In the genomic region with DNA sequence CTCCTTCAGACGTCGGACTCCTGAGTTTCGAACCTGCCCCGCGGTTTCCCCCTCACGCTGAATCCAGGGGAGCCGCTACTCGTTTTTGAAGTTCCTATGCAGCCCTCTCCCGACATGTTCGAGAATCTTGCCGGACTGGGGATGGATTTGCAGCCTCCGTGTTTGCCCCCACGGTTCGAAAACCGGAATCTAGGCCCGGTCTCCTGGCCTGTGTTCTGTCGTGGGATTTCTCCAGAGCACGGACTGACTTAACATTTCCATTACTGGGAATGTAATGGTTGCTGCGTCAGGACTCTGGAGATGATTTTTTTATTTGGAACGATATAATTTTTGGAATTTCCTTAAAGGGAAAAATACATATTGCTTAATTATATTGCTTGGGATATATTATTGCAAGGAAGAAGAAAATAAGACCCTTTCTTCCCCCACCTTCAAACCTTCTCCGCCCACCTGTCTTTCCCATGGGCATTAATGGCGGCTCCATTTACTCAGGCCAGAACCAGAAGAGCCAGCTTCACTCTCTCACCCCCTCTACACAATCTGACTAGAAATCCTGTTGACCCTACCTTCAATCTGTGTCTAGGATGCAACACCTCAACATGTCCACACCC, we compare ENCODE assay signal across 8 cellular contexts. TPM values are rescaled to one million over a fixed set of nuclear protein-coding genes. Genes with fewer than 3 reads are reported as not detected.
DNase-seq lines count a peak whose midpoint lies in the region; ATAC-seq and TF ChIP-seq lines count a peak whose summit lies in the region.

No MANE protein-coding gene starts in this region.

- ATAC-seq in HG02970 (IDR thresholded peaks at IDR 0.05; ENCODE audit: low FRiP score, unreplicated experiment): no peak

- H3K9ac ChIP-seq in GM23248 (peak overlapping the region; percentile 90), fibroblast of lung (ENCODE audit: insufficient read depth, low read length) (peak overlapping the region; percentile 84)

- H3K9me3 ChIP-seq in GM23248 (ENCODE audit: low read depth) (no peaks in the 10 kb centered on the region), fibroblast of lung (ENCODE audit: control insufficient read depth, insufficient read depth, low read depth, low read length) (no peaks in the 10 kb centered on the region)

- no peaks in the 10 kb centered on the region for H3F3A ChIP-seq in GM23248 (ENCODE audit: insufficient read depth)

- in situ Hi-C loops in GM23248 (cut with MboI): no loop called here

- H3K79me2 ChIP-seq in GM23248 (ENCODE audit: insufficient read depth): peaks cover 42% of the 10 kb centered on the region
- H3K79me2 ChIP-seq in fibroblast of lung (ENCODE audit: control insufficient read depth, insufficient read depth, low read length): peaks cover 12% of the 10 kb centered on the region

- H2AFZ ChIP-seq in GM23248: peak overlapping the region; percentile 91
- H2AFZ ChIP-seq in fibroblast of lung (ENCODE audit: low read length): peak overlapping the region; percentile 87

- H3K27ac ChIP-seq in GM23248: peak overlapping the region; percentile 87
- peak overlapping the region; percentile 97 for H3K27ac ChIP-seq in RWPE1
- peak overlapping the region; percentile 84 for H3K27ac ChIP-seq in fibroblast of lung (ENCODE audit: insufficient read depth, low read length)

- CTCF ChIA-PET in RWPE1 (lab: Yijun Ruan, JAX): no interaction called here

- TF ChIP-seq CTCF in RWPE1 (conservative IDR thresholded peaks at IDR 0.05; ENCODE audit: low read depth): no peak
- TF ChIP-seq CTCF in fibroblast of lung (conservative IDR thresholded peaks at IDR 0.05 in 1 of 2, IDR thresholded peaks at IDR 0.05 in 1 of 2; ENCODE audit: low read depth in 1 of 2, low read length in 2 of 2): no peak
- no peak for TF ChIP-seq CTCF in retinal pigment epithelial cell (conservative IDR thresholded peaks at IDR 0.05; ENCODE audit: low read depth, low read length)

- H3K9me2 ChIP-seq in GM23248 (ENCODE audit: insufficient read depth): no peaks in the 10 kb centered on the region

- H3K4me1 ChIP-seq in GM23248 (ENCODE audit: insufficient read depth) (peaks cover 25% of the 10 kb centered on the region), fibroblast of lung (ENCODE audit: control insufficient read depth, extremely low read depth, insufficient read depth, low read length) (peaks cover 13% of the 10 kb centered on the region)

- WGBS in GM23248 (ENCODE audit: low coverage in 1 of 2, low lambda C conversion rate in 2 of 2, missing lambda C conversion rate in 2 of 2), 2 experiments: 7% methylated on average over 19 to 22 of the region's 22 CpGs

- H3K4me3 ChIP-seq in GM23248 (peak overlapping the region; percentile 92), fibroblast of lung (replicated peaks in 1 of 4; ENCODE audit: control extremely low read depth in 1 of 4, insufficient read depth in 1 of 4, low read depth in 3 of 4, low read length in 4 of 4) (peak overlapping the region; percentile 53 to 89 (median 63)), retinal pigment epithelial cell (ENCODE audit: low read length) (peak overlapping the region; percentile 85)

- H3K27me3 ChIP-seq in GM23248 (replicated peaks; ENCODE audit: insufficient read depth): no peaks in the 10 kb centered on the region
- H3K27me3 ChIP-seq in fibroblast of lung (ENCODE audit: control insufficient read depth, insufficient read depth, low read length): no peaks in the 10 kb centered on the region

- H4K20me1 ChIP-seq in GM23248 (ENCODE audit: insufficient read depth) (no peaks in the 10 kb centered on the region), fibroblast of lung (ENCODE audit: control insufficient read depth, extremely low read depth, insufficient read depth, low read length) (no peaks in the 10 kb centered on the region)

- peak overlapping the region; percentile 93 for H3K4me2 ChIP-seq in GM23248 (ENCODE audit: unreplicated experiment)
- peak overlapping the region; percentile 83 for H3K4me2 ChIP-seq in fibroblast of lung (ENCODE audit: extremely low read depth, insufficient read depth, low read length)

- no peaks in the 10 kb centered on the region for H3K36me3 ChIP-seq in GM23248 (ENCODE audit: low read depth)
- H3K36me3 ChIP-seq in fibroblast of lung (ENCODE audit: control insufficient read depth, insufficient read depth, low read length): no peaks in the 10 kb centered on the region

- no peak for DNase-seq in GM23248
- DNase-seq in RWPE1 (ENCODE audit: low spot score): no peak
- DNase-seq in fibroblast of lung (ENCODE audit: low read depth in 2 of 2): peak in 1 of 2 donors; percentile 31
- DNase-seq in retinal pigment epithelial cell (ENCODE audit: low read depth): no peak
- DNase-seq in NCI-H146 (lab: John Stamatoyannopoulos, UW): no peak
- DNase-seq in glomerular visceral epithelial cell (ENCODE audit: extremely low spot score): no peak
- no peak for DNase-seq in iPS-NIHi11 (ENCODE audit: low spot score)

- POLR2A ChIA-PET in RWPE1 (lab: Yijun Ruan, JAX; ENCODE audit: low non-redundant PET): interaction anchor here (0.5 to 0.7 kb wide), 3 partner anchors 17 to 518 kb away, joined by 3 read pairs; no protein-coding TSS in a partner anchor

RNA-seq across cellular contexts. Expression of gene MGAT1, which starts 8.5 kb away (rescaled TPM):
- total RNA-seq in GM23248 (2014; rRNA removed; shearing (Covaris generic)): 200 and 209 TPM in 2 replicates
- 180 and 192 TPM in 2 replicates for polyA plus RNA-seq in GM23248 (2016; fragmentation: Nextera tagmentation; extraction: Ambion mirVana)
- 55.2 and 72.5 TPM in 2 replicates for total RNA-seq in fibroblast of lung
- polyA plus RNA-seq in fibroblast of lung: 80.6 and 90.4 TPM in 2 replicates
- 118 and 125 TPM in 2 replicates for polyA plus RNA-seq in fibroblast of lung (2012)
- polyA minus RNA-seq in fibroblast of lung (ENCODE audit: low replicate concordance): 137 and 151 TPM in 2 replicates

RNA-seq across cellular contexts. Expression of gene ZFP62, which starts 50.0 kb away (rescaled TPM):
- total RNA-seq in GM23248 (2014; rRNA removed; shearing (Covaris generic)): 6.1 and 13.6 TPM in 2 replicates
- polyA plus RNA-seq in GM23248 (2016; fragmentation: Nextera tagmentation; extraction: Ambion mirVana) (9.4 and 13.0 TPM in 2 replicates), fibroblast of lung (10.1 and 14.4 TPM in 2 replicates)
- total RNA-seq in fibroblast of lung: 24.1 TPM in 2 replicates
- 7.5 and 10.0 TPM in 2 replicates for polyA plus RNA-seq in fibroblast of lung (2012)
- polyA minus RNA-seq in fibroblast of lung (ENCODE audit: low replicate concordance): 0.96 and 1.1 TPM in 2 replicates
